ENCODE assay signal across 1 cellular context in the genomic region with DNA sequence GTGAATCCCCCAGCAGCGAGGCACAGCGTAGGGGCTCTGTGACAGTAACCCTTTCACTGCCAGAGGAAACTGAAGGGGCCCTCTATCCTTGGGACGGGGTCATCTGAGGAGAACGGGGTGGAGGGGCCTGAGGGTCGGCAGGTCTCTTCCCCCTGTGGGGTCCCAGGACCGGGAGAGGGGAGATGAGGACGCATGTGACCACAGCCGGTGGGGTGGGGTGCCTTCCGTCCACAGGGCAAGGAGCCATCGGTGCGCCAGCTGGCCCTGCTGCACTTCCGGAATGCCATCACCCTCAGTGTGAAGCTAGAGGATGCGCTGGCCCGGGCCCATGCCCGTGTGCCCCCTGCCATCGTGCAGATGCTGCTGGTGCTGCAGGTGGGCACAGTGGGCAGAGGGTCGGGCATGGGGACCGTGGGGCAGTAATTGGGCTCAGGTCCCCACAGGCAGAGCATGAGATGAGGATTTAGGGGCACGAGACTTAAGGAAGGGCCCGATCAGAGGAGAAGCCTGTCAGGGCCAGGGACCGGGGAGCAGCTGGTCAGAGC.
TF ChIP-seq lines count a peak whose summit lies in the region.

No MANE protein-coding gene starts in this region.

TF ChIP-seq in H1, 55 proteins besides CTCF, POLR2A, EP300 and RAD21:
- TF ChIP-seq CREB1 (IDR thresholded peaks at IDR 0.05) (no peak), FOSL1 (IDR thresholded peaks at IDR 0.05; ENCODE audit: insufficient read depth, low read depth, low read length) (no peak), RBBP5 (IDR thresholded peaks at IDR 0.05; ENCODE audit: borderline replicate concordance, low read depth, low read length) (no peak), KDM5A (IDR thresholded peaks at IDR 0.05; ENCODE audit: low read length) (no peak), MAFK (IDR thresholded peaks at IDR 0.05; ENCODE audit: low read depth, low read length) (no peak), BACH1 (IDR thresholded peaks at IDR 0.05; ENCODE audit: low read length) (no peak), SP2 (IDR thresholded peaks at IDR 0.05; ENCODE audit: low read length) (no peak), ASH2L (IDR thresholded peaks at IDR 0.05; ENCODE audit: low read length) (no peak), TEAD4 (IDR thresholded peaks at IDR 0.05; ENCODE audit: low read depth, low read length) (no peak), CTBP2 (IDR thresholded peaks at IDR 0.05; ENCODE audit: borderline replicate concordance, insufficient read depth, insufficient read length, low read length) (no peak), SAP30 (IDR thresholded peaks at IDR 0.05; ENCODE audit: insufficient read depth, insufficient replicate concordance, low read length) (no peak), RXRA (IDR thresholded peaks at IDR 0.05; ENCODE audit: insufficient read depth, low read depth, low read length) (no peak), CEBPB (IDR thresholded peaks at IDR 0.05; ENCODE audit: low read depth, low read length) (no peak), SRF (IDR thresholded peaks at IDR 0.05; ENCODE audit: low read depth, low read length) (no peak), SP1 (IDR thresholded peaks at IDR 0.05; ENCODE audit: low read depth, low read length) (no peak)
- TF ChIP-seq, protein P1, sequence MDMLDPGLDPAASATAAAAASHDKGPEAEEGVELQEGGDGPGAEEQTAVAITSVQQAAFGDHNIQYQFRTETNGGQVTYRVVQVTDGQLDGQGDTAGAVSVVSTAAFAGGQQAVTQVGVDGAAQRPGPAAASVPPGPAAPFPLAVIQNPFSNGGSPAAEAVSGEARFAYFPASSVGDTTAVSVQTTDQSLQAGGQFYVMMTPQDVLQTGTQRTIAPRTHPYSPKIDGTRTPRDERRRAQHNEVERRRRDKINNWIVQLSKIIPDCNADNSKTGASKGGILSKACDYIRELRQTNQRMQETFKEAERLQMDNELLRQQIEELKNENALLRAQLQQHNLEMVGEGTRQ (IDR thresholded peaks at IDR 0.05; ENCODE audit: low read length), result no peak
- TF ChIP-seq, protein P2, sequence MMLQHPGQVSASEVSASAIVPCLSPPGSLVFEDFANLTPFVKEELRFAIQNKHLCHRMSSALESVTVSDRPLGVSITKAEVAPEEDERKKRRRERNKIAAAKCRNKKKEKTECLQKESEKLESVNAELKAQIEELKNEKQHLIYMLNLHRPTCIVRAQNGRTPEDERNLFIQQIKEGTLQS (IDR thresholded peaks at IDR 0.05; ENCODE audit: insufficient read depth, low read depth, low read length), result no peak
- TF ChIP-seq, protein P3, sequence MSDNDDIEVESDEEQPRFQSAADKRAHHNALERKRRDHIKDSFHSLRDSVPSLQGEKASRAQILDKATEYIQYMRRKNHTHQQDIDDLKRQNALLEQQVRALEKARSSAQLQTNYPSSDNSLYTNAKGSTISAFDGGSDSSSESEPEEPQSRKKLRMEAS (IDR thresholded peaks at IDR 0.05), result no peak
- TF ChIP-seq, protein P4, sequence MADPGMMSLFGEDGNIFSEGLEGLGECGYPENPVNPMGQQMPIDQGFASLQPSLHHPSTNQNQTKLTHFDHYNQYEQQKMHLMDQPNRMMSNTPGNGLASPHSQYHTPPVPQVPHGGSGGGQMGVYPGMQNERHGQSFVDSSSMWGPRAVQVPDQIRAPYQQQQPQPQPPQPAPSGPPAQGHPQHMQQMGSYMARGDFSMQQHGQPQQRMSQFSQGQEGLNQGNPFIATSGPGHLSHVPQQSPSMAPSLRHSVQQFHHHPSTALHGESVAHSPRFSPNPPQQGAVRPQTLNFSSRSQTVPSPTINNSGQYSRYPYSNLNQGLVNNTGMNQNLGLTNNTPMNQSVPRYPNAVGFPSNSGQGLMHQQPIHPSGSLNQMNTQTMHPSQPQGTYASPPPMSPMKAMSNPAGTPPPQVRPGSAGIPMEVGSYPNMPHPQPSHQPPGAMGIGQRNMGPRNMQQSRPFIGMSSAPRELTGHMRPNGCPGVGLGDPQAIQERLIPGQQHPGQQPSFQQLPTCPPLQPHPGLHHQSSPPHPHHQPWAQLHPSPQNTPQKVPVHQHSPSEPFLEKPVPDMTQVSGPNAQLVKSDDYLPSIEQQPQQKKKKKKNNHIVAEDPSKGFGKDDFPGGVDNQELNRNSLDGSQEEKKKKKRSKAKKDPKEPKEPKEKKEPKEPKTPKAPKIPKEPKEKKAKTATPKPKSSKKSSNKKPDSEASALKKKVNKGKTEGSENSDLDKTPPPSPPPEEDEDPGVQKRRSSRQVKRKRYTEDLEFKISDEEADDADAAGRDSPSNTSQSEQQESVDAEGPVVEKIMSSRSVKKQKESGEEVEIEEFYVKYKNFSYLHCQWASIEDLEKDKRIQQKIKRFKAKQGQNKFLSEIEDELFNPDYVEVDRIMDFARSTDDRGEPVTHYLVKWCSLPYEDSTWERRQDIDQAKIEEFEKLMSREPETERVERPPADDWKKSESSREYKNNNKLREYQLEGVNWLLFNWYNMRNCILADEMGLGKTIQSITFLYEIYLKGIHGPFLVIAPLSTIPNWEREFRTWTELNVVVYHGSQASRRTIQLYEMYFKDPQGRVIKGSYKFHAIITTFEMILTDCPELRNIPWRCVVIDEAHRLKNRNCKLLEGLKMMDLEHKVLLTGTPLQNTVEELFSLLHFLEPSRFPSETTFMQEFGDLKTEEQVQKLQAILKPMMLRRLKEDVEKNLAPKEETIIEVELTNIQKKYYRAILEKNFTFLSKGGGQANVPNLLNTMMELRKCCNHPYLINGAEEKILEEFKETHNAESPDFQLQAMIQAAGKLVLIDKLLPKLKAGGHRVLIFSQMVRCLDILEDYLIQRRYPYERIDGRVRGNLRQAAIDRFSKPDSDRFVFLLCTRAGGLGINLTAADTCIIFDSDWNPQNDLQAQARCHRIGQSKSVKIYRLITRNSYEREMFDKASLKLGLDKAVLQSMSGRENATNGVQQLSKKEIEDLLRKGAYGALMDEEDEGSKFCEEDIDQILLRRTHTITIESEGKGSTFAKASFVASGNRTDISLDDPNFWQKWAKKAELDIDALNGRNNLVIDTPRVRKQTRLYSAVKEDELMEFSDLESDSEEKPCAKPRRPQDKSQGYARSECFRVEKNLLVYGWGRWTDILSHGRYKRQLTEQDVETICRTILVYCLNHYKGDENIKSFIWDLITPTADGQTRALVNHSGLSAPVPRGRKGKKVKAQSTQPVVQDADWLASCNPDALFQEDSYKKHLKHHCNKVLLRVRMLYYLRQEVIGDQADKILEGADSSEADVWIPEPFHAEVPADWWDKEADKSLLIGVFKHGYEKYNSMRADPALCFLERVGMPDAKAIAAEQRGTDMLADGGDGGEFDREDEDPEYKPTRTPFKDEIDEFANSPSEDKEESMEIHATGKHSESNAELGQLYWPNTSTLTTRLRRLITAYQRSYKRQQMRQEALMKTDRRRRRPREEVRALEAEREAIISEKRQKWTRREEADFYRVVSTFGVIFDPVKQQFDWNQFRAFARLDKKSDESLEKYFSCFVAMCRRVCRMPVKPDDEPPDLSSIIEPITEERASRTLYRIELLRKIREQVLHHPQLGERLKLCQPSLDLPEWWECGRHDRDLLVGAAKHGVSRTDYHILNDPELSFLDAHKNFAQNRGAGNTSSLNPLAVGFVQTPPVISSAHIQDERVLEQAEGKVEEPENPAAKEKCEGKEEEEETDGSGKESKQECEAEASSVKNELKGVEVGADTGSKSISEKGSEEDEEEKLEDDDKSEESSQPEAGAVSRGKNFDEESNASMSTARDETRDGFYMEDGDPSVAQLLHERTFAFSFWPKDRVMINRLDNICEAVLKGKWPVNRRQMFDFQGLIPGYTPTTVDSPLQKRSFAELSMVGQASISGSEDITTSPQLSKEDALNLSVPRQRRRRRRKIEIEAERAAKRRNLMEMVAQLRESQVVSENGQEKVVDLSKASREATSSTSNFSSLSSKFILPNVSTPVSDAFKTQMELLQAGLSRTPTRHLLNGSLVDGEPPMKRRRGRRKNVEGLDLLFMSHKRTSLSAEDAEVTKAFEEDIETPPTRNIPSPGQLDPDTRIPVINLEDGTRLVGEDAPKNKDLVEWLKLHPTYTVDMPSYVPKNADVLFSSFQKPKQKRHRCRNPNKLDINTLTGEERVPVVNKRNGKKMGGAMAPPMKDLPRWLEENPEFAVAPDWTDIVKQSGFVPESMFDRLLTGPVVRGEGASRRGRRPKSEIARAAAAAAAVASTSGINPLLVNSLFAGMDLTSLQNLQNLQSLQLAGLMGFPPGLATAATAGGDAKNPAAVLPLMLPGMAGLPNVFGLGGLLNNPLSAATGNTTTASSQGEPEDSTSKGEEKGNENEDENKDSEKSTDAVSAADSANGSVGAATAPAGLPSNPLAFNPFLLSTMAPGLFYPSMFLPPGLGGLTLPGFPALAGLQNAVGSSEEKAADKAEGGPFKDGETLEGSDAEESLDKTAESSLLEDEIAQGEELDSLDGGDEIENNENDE (IDR thresholded peaks at IDR 0.05; ENCODE audit: insufficient replicate concordance, low read length), result no peak
- TF ChIP-seq, protein P5, sequence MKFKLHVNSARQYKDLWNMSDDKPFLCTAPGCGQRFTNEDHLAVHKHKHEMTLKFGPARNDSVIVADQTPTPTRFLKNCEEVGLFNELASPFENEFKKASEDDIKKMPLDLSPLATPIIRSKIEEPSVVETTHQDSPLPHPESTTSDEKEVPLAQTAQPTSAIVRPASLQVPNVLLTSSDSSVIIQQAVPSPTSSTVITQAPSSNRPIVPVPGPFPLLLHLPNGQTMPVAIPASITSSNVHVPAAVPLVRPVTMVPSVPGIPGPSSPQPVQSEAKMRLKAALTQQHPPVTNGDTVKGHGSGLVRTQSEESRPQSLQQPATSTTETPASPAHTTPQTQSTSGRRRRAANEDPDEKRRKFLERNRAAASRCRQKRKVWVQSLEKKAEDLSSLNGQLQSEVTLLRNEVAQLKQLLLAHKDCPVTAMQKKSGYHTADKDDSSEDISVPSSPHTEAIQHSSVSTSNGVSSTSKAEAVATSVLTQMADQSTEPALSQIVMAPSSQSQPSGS (IDR thresholded peaks at IDR 0.05; ENCODE audit: low read length), result no peak
